17 cellular contexts compared by ENCODE assay signal in the genomic region with DNA sequence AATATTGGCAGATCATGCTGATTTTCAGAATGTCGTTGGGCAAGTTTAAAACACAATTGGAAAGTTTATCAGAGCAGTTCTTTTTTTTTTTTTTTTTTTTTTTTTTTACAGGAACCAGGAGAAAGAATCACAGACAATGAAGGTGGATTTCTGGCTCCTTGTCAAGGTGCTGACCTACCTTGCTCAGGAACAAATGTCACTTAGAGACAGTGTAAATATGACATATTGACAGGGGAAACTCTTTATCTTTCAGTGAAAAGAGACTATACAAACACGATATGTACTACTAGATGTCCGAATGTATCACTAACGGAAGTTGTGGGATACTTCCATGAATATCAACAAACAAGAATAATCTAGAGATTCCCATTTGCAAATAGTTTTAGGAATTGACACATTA.
DNase-seq lines count a peak whose midpoint lies in the region; ATAC-seq, FAIRE-seq and TF ChIP-seq lines count a peak whose summit lies in the region.
"Had no signal": no experiment of that assay in that cellular context is flagged by ENCODE, and none has a peak within 500 bp of the region (broad histone marks: within the 10 kb centered on the region; RNA-seq: fewer than 3 reads in every experiment).

No MANE protein-coding gene starts in this region.

- no peaks in the 10 kb centered on the region for H3K9me2 ChIP-seq in PC-3 (replicated peaks; ENCODE audit: low read length)

- peak; percentile 11 for DNase-seq in NCI-H345 (lab: John Stamatoyannopoulos, UW)
- no peak for DNase-seq in NCI-H345 treated with DMSO at 0.1 percent for 48 hours (lab: John Stamatoyannopoulos, UW; ENCODE audit: unreplicated experiment)
- DNase-seq in NCI-H1092 (lab: John Stamatoyannopoulos, UW) = peak; percentile 4
- DNase-seq in PC-3 = peak; percentile 48
- no peak for DNase-seq in osteocyte (ENCODE audit: extremely low spot score, unreplicated experiment)
- DNase-seq in HTR-8/SVneo (ENCODE audit: insufficient read length, low spot score) = no peak
- DNase-seq in SK-N-DZ (ENCODE audit: low spot score) = no peak
- DNase-seq in thyroid gland = no peak
- DNase-seq: CD4-positive, alpha-beta T cell; DMS79; H7; MM.1S; NCI-H1105; NCI-H446; NCI-H82 had no signal

- H3K36me3 ChIP-seq in PC-3 (ENCODE audit: low read depth, low read length) = no peaks in the 10 kb centered on the region
- no peaks in the 10 kb centered on the region for H3K36me3 ChIP-seq in thyroid gland

- no peak for TF ChIP-seq POLR2A in thyroid gland (IDR thresholded peaks at IDR 0.05)

- H3K36me3 Mint-ChIP-seq in osteocyte (ENCODE audit: unreplicated experiment) = peaks cover 3% of the 10 kb centered on the region

- H3K27me3 Mint-ChIP-seq in osteocyte (ENCODE audit: unreplicated experiment) = no peaks in the 10 kb centered on the region

- peak overlapping the region; percentile 78 for H3K27ac Mint-ChIP-seq in osteocyte (ENCODE audit: unreplicated experiment)
- H3K27ac Mint-ChIP-seq: CD4-positive, alpha-beta T cell had no signal

- H3K4me3 ChIP-seq in PC-3 (ENCODE audit: low read length) = no peak overlapping the region
- H3K4me3 ChIP-seq in thyroid gland (replicated peaks in 1 of 3) = no peak overlapping the region

- CTCF ChIA-PET in PC-3 (lab: Charles Lee) = interaction anchor here (1.7 to 1.8 kb wide), 2 partner anchors 113 to 308 kb away, joined by 9 to 14 read pairs; no protein-coding TSS in a partner anchor

- no peaks in the 10 kb centered on the region for H3K27me3 ChIP-seq in PC-3 (ENCODE audit: low read length)
- no peaks in the 10 kb centered on the region for H3K27me3 ChIP-seq in thyroid gland

- POLR2A ChIA-PET in PC-3 (lab: Charles Lee; ENCODE audit: unreplicated experiment) = no interaction called here

- H3K4me2 ChIP-seq in PC-3 (ENCODE audit: low read length) = peak overlapping the region; percentile 10

- H4K20me1 ChIP-seq in PC-3 (ENCODE audit: low read length) = no peaks in the 10 kb centered on the region

- H3K9ac ChIP-seq in PC-3 (ENCODE audit: low read length) = no peak overlapping the region

- H3K9me3 ChIP-seq in PC-3 (ENCODE audit: low read length) (no peaks in the 10 kb centered on the region), thyroid gland (no peaks in the 10 kb centered on the region)

- no peak for FAIRE-seq in HTR-8/SVneo (lab: Jason Lieb, UNC)
- FAIRE-seq: GM12892 had no signal

- no peak for ATAC-seq in PC-3

- no peaks in the 10 kb centered on the region for H3K9me3 Mint-ChIP-seq in osteocyte (ENCODE audit: unreplicated experiment)

- H3K4me1 ChIP-seq in PC-3 (ENCODE audit: insufficient read depth, low read length) (peaks cover 17% of the 10 kb centered on the region), thyroid gland (peaks cover 9 to 10% of the 10 kb centered on the region in 2 donors)

- H3F3A ChIP-seq in PC-3 (ENCODE audit: low read length, unreplicated experiment) = no peaks in the 10 kb centered on the region

- H3K4me1 Mint-ChIP-seq in osteocyte (ENCODE audit: unreplicated experiment) = peaks cover 56% of the 10 kb centered on the region

- no peak overlapping the region for H3K4me3 Mint-ChIP-seq in osteocyte (ENCODE audit: unreplicated experiment)
- H3K4me3 Mint-ChIP-seq: CD4-positive, alpha-beta T cell had no signal

- H2AFZ ChIP-seq in PC-3 (ENCODE audit: low read length) = 0 out of 2 replicates have a peak overlapping the region, but pooled peaks have one; percentile 2

- intact Hi-C loops in PC-3 (cut with micrococcal nuclease) = loop anchor here (2.0 kb wide), 1 partner anchor 38 kb away; no protein-coding TSS in a partner anchor
- intact Hi-C loops in thyroid gland (cut with DNase I) = loop anchor here (10.0 kb wide), 1 partner anchor 62 kb away; no protein-coding TSS in a partner anchor

- no peak for TF ChIP-seq CTCF in PC-3 (conservative IDR thresholded peaks at IDR 0.05; ENCODE audit: low read depth, low read length)
- TF ChIP-seq CTCF in osteocyte (IDR thresholded peaks at IDR 0.05) = no peak
- no peak for TF ChIP-seq CTCF in thyroid gland (IDR thresholded peaks at IDR 0.05)

- H3K27ac ChIP-seq in PC-3 (ENCODE audit: low read length) (peak overlapping the region; percentile 1), thyroid gland (no peak overlapping the region)
- H3K27ac ChIP-seq: HL-60 had no signal

- BruUV-seq in PC-3 (replicated peaks; lab: Mats Ljungman, UMichigan) = no TSS peak

- WGBS in thyroid gland, 2 donors = 72 to 74% methylated on average over 4 of the region's 4 CpGs

- no peaks in the 10 kb centered on the region for H3K79me2 ChIP-seq in PC-3 (ENCODE audit: low read length)

Comparison
In these comparisons a context has a peak if more than half of its experiments do, and no peak if none do; other contexts are left out.
1. DNase-seq: peak in NCI-H345 (single experiment), NCI-H1092 (single experiment) and PC-3 (single experiment); none in NCI-H345 treated with DMSO at 0.1 percent for 48 hours (single experiment), osteocyte (single experiment), HTR-8/SVneo (single experiment), SK-N-DZ (single experiment) and thyroid gland (0 of 2).